In genomic region chrX:102899940-102900916, GRCh38 we compare ENCODE assay signal across 8 cellular contexts. TPM values are rescaled to one million over a fixed set of nuclear protein-coding genes. Genes with fewer than 3 reads are reported as not detected.
DNase-seq lines count a peak whose midpoint lies in the region; ATAC-seq and TF ChIP-seq lines count a peak whose summit lies in the region.

No MANE protein-coding gene starts in this region.

- peak; percentile 21 for TF ChIP-seq CTCF in mucosa of descending colon (IDR thresholded peaks at IDR 0.05)

- intact Hi-C loops in mucosa of descending colon (cut with DNase I, micrococcal nuclease): no loop called here

- H3K4me1 ChIP-seq in mucosa of descending colon (ENCODE audit: low read depth): no peaks in the 10 kb centered on the region

- DNase-seq in CD1c-positive myeloid dendritic cell (ENCODE audit: extremely low spot score) (peak; percentile 69), NCI-H526 (lab: John Stamatoyannopoulos, UW) (peak; percentile 42 to 71), mucosa of descending colon (peak in 2 of 3 donors; percentile 39 to 73)
- DNase-seq in activated CD4-positive, alpha-beta T cell treated with anti-CD3 and anti-CD28 coated beads, Interleukin-2, amount 50 U/mL, for 4 hours: peak; percentile 61 to 67
- peak; percentile 55 for DNase-seq in effector CD4-positive, alpha-beta T cell
- peak; percentile 83 for DNase-seq in stimulated activated CD8-positive, alpha-beta memory T cell treated with anti-CD3 and anti-CD28 coated beads, Interleukin-4, amount 100 ng/mL, for 48 hours

- H3K9me3 ChIP-seq in mucosa of descending colon: no peaks in the 10 kb centered on the region

- ATAC-seq in GM19025 (IDR thresholded peaks at IDR 0.05; ENCODE audit: low read depth, unreplicated experiment): peak; percentile 84
- ATAC-seq in HG03175 (IDR thresholded peaks at IDR 0.05; ENCODE audit: unreplicated experiment): peak; percentile 86
- peak; percentile 84 for ATAC-seq in mucosa of descending colon

- no peaks in the 10 kb centered on the region for H3K36me3 ChIP-seq in mucosa of descending colon (ENCODE audit: low read depth)

- no peak overlapping the region for H3K4me3 ChIP-seq in mucosa of descending colon

RNA-seq across cellular contexts. Expression of gene RAB40AL, which starts 36.8 kb away (rescaled TPM):
- total RNA-seq in mucosa of descending colon: 1 to 10 TPM; 1.1 to 1.4 (median 1.3) TPM
